Comparison of ENCODE assay signal across 1 cellular context in the genomic region with DNA sequence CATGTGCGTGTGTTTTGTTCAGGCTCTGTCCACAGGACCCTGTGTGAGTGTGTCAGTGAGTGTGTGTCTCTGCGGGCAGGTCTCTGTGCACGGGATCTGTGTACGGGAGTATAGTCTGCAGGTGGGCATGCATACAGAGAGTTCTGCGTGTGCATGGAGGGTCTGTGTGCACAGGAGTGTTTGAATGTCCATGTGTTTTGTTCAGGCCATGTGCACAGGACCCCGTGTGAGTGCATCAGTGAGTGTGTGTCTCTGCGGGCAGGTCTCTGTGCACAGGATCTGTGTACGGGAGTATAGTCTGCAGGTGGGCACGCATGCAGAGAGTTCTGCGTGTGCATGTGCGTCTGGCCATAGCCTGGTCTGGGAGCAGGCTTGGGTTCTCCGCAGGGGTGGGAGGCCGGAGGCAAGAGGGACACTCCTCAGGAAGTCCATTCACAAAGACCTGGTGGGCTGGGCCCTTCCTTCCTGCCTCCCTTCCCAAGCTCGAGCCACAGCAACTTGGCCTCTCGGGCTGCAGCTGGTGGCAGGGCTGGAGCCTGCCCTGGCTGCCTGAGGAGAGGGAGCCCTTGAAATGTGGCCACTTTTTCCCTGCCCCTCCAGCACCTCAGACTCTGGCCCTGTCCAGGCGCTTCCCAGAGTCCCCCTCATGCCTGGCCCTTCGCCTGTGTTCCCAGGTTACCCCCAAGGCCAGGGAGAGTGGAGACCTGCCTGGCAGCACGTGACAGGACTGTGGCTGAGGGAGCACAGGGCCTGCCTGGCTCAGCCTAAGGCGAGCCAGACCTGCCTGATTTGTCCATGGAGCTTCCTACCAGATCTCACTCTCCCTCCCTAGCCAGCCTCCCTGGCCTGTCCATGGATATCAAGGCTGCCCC.
TF ChIP-seq lines count a peak whose summit lies in the region.

No MANE protein-coding gene starts in this region.

TF ChIP-seq in endothelial cell of umbilical vein, 7 proteins besides CTCF, POLR2A, EP300 and RAD21:
- TF ChIP-seq POLR2AphosphoS5 (IDR thresholded peaks at IDR 0.05; ENCODE audit: insufficient read depth, low read depth, low read length) (peak; percentile 68), MYC (IDR thresholded peaks at IDR 0.05; ENCODE audit: low read depth, low read length) (no peak), JUN (IDR thresholded peaks at IDR 0.05; ENCODE audit: borderline replicate concordance, insufficient read depth, insufficient read length, low read depth) (no peak)
- TF ChIP-seq, protein P1, sequence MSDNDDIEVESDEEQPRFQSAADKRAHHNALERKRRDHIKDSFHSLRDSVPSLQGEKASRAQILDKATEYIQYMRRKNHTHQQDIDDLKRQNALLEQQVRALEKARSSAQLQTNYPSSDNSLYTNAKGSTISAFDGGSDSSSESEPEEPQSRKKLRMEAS (IDR thresholded peaks at IDR 0.05; ENCODE audit: insufficient read depth, insufficient read length): no peak
TF ChIP-seq in endothelial cell of umbilical vein: peak in this region for 1.
